Comparison of ENCODE assay signal across 12 cellular contexts in the genomic region with DNA sequence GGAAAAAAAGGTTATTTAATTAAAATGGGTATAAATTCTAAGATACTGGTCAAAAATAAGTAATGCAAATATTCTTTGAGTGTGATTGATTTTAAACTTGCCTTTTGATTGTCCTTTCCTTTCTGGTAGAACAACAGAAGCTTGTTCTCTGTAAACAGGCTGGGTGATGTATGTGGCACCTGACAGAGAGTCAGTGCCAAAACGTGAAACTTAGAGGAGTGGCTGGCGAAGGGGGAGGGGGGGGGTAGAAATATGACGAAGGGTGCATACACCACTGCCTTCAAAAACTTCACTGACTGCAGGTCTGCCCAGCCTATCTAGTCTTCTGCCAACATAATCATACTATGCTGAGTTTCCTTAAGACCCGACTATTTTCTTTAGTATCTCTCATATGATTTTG.
DNase-seq lines count a peak whose midpoint lies in the region; TF ChIP-seq lines count a peak whose summit lies in the region.
"Had no signal": no experiment of that assay in that cellular context is flagged by ENCODE, and none has a peak within 500 bp of the region (broad histone marks: within the 10 kb centered on the region; RNA-seq: fewer than 3 reads in every experiment).

No MANE protein-coding gene starts in this region.

- no peaks in the 10 kb centered on the region for H3K27me3 ChIP-seq in esophagus muscularis mucosa

- H3K9me3 Mint-ChIP-seq in glutamatergic neuron (ENCODE audit: unreplicated experiment) = peaks cover 2% of the 10 kb centered on the region
- H3K9me3 Mint-ChIP-seq in activated T-helper 2 cell treated with anti-CD3 and anti-CD28 coated beads, Interferon-gamma antibody, Interleukin-2, Interleukin-4, amounts not matched to agents 10 μg/mL and 5 μg/mL and 100 μg/mL, durations not matched to agents 14 hours and 24 hours and 36 hours = peaks cover 8% of the 10 kb centered on the region
- H3K9me3 Mint-ChIP-seq: CD4-positive, alpha-beta T cell had no signal

- TF ChIP-seq CTCF in HEK293 (tag by site-specific recombination; IDR thresholded peaks at IDR 0.05) (no peak), glutamatergic neuron (IDR thresholded peaks at IDR 0.05; ENCODE audit: partially characterized antibody, unreplicated experiment) (no peak), esophagus muscularis mucosa (IDR thresholded peaks at IDR 0.05) (no peak)

- peaks cover 1% of the 10 kb centered on the region for H3K27me3 Mint-ChIP-seq in glutamatergic neuron (ENCODE audit: unreplicated experiment)
- no peaks in the 10 kb centered on the region for H3K27me3 Mint-ChIP-seq in activated T-helper 2 cell treated with anti-CD3 and anti-CD28 coated beads, Interferon-gamma antibody, Interleukin-2, Interleukin-4, amounts not matched to agents 10 μg/mL and 5 μg/mL and 100 μg/mL, durations not matched to agents 14 hours and 24 hours and 36 hours (ENCODE audit: low read depth)
- H3K27me3 Mint-ChIP-seq: B cell; CD4-positive, alpha-beta T cell had no signal

- POLR2A ChIA-PET in HEK293 (lab: Yijun Ruan, JAX) = no interaction called here

- H3K36me3 Mint-ChIP-seq in glutamatergic neuron (ENCODE audit: unreplicated experiment) = no peaks in the 10 kb centered on the region
- no peaks in the 10 kb centered on the region for H3K36me3 Mint-ChIP-seq in activated T-helper 2 cell treated with anti-CD3 and anti-CD28 coated beads, Interferon-gamma antibody, Interleukin-2, Interleukin-4, amounts not matched to agents 10 μg/mL and 5 μg/mL and 100 μg/mL, durations not matched to agents 14 hours and 24 hours and 36 hours (ENCODE audit: low read depth)

- H3K4me1 ChIP-seq in HEK293 (ENCODE audit: control insufficient read depth, insufficient read depth, low read length) = no peaks in the 10 kb centered on the region
- H3K4me1 ChIP-seq in esophagus muscularis mucosa = no peaks in the 10 kb centered on the region

- 83% methylated on average over 4 of the region's 4 CpGs for WGBS in esophagus muscularis mucosa

- TF ChIP-seq EP300 in esophagus muscularis mucosa (IDR thresholded peaks at IDR 0.05) = no peak

- DNase-seq in COR-L47 (lab: John Stamatoyannopoulos, UW) (peak; percentile 1), SK-MEL-5 (ENCODE audit: low read depth, low spot score) (peak; percentile 53), glutamatergic neuron (no peak), esophagus muscularis mucosa (ENCODE audit: extremely low spot score) (no peak)
- DNase-seq in activated CD4-positive, alpha-beta T cell treated with anti-CD3 and anti-CD28 coated beads for 48 hours = no peak
- DNase-seq in activated T-helper 2 cell treated with anti-CD3 and anti-CD28 coated beads, Interferon-gamma antibody, Interleukin-2, Interleukin-4, amounts not matched to agents 10 μg/mL and 5 μg/mL and 100 μg/mL, durations not matched to agents 14 hours and 24 hours and 36 hours (ENCODE audit: low spot score) = no peak
- DNase-seq: CD4-positive, alpha-beta T cell; DND-41; GDM1 had no signal

- H3K9me3 ChIP-seq in HEK293 (ENCODE audit: control insufficient read depth, insufficient read depth, low read depth, low read length) (no peaks in the 10 kb centered on the region), esophagus muscularis mucosa (no peaks in the 10 kb centered on the region)

- H3K27ac ChIP-seq in HEK293 (ENCODE audit: extremely low read depth, low read depth, low read length) (no peak overlapping the region), esophagus muscularis mucosa (replicated peaks in 1 of 4) (no peak overlapping the region)
- H3K27ac ChIP-seq: HL-60 had no signal

- intact Hi-C loops in esophagus muscularis mucosa (cut with DNase I) = no loop called here
- intact Hi-C loops in activated T-helper 2 cell treated with anti-CD3 and anti-CD28 coated beads, Interferon-gamma antibody, Interleukin-2, Interleukin-4, amounts not matched to agents 10 μg/mL and 5 μg/mL and 100 μg/mL, durations not matched to agents 14 hours and 24 hours and 36 hours (cut with micrococcal nuclease) = no loop called here

- H3K36me3 ChIP-seq in HEK293 (ENCODE audit: control insufficient read depth in 2 of 2, insufficient read depth in 1 of 2, low read length in 2 of 2) (no peaks in the 10 kb centered on the region), esophagus muscularis mucosa (no peaks in the 10 kb centered on the region)

- H3K4me1 Mint-ChIP-seq in glutamatergic neuron (ENCODE audit: low read depth, unreplicated experiment) = peaks cover 20% of the 10 kb centered on the region
- no peaks in the 10 kb centered on the region for H3K4me1 Mint-ChIP-seq in activated T-helper 2 cell treated with anti-CD3 and anti-CD28 coated beads, Interferon-gamma antibody, Interleukin-2, Interleukin-4, amounts not matched to agents 10 μg/mL and 5 μg/mL and 100 μg/mL, durations not matched to agents 14 hours and 24 hours and 36 hours (ENCODE audit: low read depth)
- H3K4me1 Mint-ChIP-seq: B cell had no signal

- no peak overlapping the region for H3K4me3 ChIP-seq in HEK293 (ENCODE audit: low read depth, low read length)
- no peak overlapping the region for H3K4me3 ChIP-seq in esophagus muscularis mucosa

- TF ChIP-seq POLR2A in esophagus muscularis mucosa (IDR thresholded peaks at IDR 0.05; ENCODE audit: low read depth) = no peak

- H3K4me3 Mint-ChIP-seq in glutamatergic neuron (ENCODE audit: unreplicated experiment) = no peak overlapping the region
- H3K4me3 Mint-ChIP-seq in activated T-helper 2 cell treated with anti-CD3 and anti-CD28 coated beads, Interferon-gamma antibody, Interleukin-2, Interleukin-4, amounts not matched to agents 10 μg/mL and 5 μg/mL and 100 μg/mL, durations not matched to agents 14 hours and 24 hours and 36 hours (ENCODE audit: low read depth) = no peak overlapping the region
- H3K4me3 Mint-ChIP-seq: B cell; CD4-positive, alpha-beta T cell had no signal

- in situ Hi-C loops in SK-MEL-5 (cut with HindIII; ENCODE audit: low pct_unique_long_range_greater_than_20kb, low sequenced_read_pairs) = no loop called here

- CTCF ChIA-PET in HEK293 (lab: Yijun Ruan, JAX) = interaction anchor here (0.6 to 0.7 kb wide), 2 partner anchors 44 to 86 kb away, joined by 3 to 4 read pairs; no protein-coding TSS in a partner anchor

- peak overlapping the region; percentile 88 for H3K27ac Mint-ChIP-seq in glutamatergic neuron (ENCODE audit: unreplicated experiment)
- H3K27ac Mint-ChIP-seq in activated T-helper 2 cell treated with anti-CD3 and anti-CD28 coated beads, Interferon-gamma antibody, Interleukin-2, Interleukin-4, amounts not matched to agents 10 μg/mL and 5 μg/mL and 100 μg/mL, durations not matched to agents 14 hours and 24 hours and 36 hours = no peak overlapping the region
- H3K27ac Mint-ChIP-seq: B cell; CD4-positive, alpha-beta T cell had no signal

TF ChIP-seq in HEK293, 187 proteins besides CTCF, POLR2A, EP300 and RAD21:
- TF ChIP-seq REPIN1 (tag by site-specific recombination; IDR thresholded peaks at IDR 0.05; ENCODE audit: low read depth) = no peak
- TF ChIP-seq BCL11B (tag by site-specific recombination; IDR thresholded peaks at IDR 0.05; ENCODE audit: low read depth) = no peak
- TF ChIP-seq ZNF776 (tag by site-specific recombination; IDR thresholded peaks at IDR 0.05; ENCODE audit: borderline replicate concordance) = no peak
- 0 out of 2 replicates have a peak, but pooled peaks have one; percentile 5 for TF ChIP-seq ZNF585B (tag by site-specific recombination; IDR thresholded peaks at IDR 0.05)
- no peak for TF ChIP-seq GLI2 (tag by site-specific recombination; IDR thresholded peaks at IDR 0.05; ENCODE audit: borderline replicate concordance, low read depth)
- TF ChIP-seq ZNF639 (tag by site-specific recombination; IDR thresholded peaks at IDR 0.05) = no peak
- TF ChIP-seq, protein P1, sequence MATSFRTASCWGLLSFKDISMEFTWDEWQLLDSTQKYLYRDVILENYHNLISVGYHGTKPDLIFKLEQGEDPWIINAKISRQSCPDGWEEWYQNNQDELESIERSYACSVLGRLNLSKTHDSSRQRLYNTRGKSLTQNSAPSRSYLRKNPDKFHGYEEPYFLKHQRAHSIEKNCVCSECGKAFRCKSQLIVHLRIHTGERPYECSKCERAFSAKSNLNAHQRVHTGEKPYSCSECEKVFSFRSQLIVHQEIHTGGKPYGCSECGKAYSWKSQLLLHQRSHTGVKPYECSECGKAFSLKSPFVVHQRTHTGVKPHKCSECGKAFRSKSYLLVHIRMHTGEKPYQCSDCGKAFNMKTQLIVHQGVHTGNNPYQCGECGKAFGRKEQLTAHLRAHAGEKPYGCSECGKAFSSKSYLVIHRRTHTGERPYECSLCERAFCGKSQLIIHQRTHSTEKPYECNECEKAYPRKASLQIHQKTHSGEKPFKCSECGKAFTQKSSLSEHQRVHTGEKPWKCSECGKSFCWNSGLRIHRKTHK (tag by site-specific recombination; IDR thresholded peaks at IDR 0.05) = no peak

Comparison
In these comparisons a context has a peak if more than half of its experiments do, and no peak if none do; other contexts are left out.
1. DNase-seq: peak in COR-L47 (single experiment) and SK-MEL-5 (single experiment); none in glutamatergic neuron (single experiment), esophagus muscularis mucosa (single experiment), activated CD4-positive, alpha-beta T cell treated with anti-CD3 and anti-CD28 coated beads for 48 hours (single experiment) and activated T-helper 2 cell treated with anti-CD3 and anti-CD28 coated beads, Interferon-gamma antibody, Interleukin-2, Interleukin-4, amounts not matched to agents 10 μg/mL and 5 μg/mL and 100 μg/mL, durations not matched to agents 14 hours and 24 hours and 36 hours (single experiment).